34 cellular contexts compared by ENCODE assay signal in the genomic region with DNA sequence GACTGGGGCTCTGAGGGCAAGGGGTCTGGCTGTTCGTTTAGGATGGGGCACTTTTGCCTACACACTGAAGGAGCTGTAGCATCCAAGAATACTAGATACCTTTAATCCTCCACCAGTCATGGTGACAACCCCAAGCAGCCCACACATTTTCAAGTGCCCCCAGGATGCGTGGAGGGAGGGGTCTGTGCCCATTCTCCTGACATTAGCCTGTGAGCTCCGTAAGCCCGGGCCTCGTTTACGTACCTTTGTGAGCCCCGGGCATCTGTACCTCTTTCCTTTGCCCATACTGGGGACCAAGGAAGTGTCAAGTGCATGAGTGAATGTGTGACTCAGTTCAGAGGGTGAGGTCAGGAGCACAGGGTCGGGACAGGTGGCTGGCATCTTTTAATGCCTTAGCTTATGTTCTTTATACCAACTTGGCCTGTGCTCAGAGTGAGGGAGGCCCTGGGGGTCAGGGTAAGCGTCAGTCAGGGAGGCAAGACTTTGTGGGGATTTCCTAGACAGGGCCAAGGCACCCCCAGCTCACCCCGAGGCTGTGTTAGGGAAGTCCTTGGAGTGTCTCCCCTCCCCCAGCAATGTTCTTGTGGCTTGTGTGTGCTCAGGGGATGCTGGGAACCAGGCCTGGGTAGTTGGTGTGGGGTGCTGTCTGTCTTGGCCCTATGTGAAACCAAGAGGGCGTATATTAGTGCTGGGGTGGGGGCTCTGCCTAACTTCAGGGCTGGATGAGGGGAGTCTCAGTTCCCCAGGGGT. TPM values are rescaled to one million over a fixed set of nuclear protein-coding genes. Genes with fewer than 3 reads are reported as not detected.
DNase-seq lines count a peak whose midpoint lies in the region; ATAC-seq, FAIRE-seq and TF ChIP-seq lines count a peak whose summit lies in the region.
"Had no signal": no experiment of that assay in that cellular context is flagged by ENCODE, and none has a peak within 500 bp of the region (broad histone marks: within the 10 kb centered on the region; RNA-seq: fewer than 3 reads in every experiment).

No MANE protein-coding gene starts in this region.

- TF ChIP-seq CTCF in brain (conservative IDR thresholded peaks at IDR 0.05) (no peak), nephron progenitor cell (IDR thresholded peaks at IDR 0.05) (no peak)

- H3K36me3 Mint-ChIP-seq in brain (peaks cover 83% of the 10 kb centered on the region), nephron progenitor cell (ENCODE audit: low read depth) (peaks cover 77% of the 10 kb centered on the region)

- peak; percentile 26 for ATAC-seq in stimulated activated naive CD8-positive, alpha-beta T cell treated with anti-CD3 and anti-CD28 coated beads, Interleukin-15, amount 100 ng/mL, for 72 hours
- ATAC-seq in stimulated activated naive CD8-positive, alpha-beta T cell treated with anti-CD3 and anti-CD28 coated beads, Interleukin-15, Interleukin-2, amounts not matched to agents 100 U/mL and 50 U/mL, for 24 hours = no peak
- ATAC-seq in HG02623 (IDR thresholded peaks at IDR 0.05; ENCODE audit: unreplicated experiment) = no peak
- no peak for ATAC-seq in GM18909 (IDR thresholded peaks at IDR 0.05; ENCODE audit: poor library complexity, unreplicated experiment)
- ATAC-seq: activated CD4-positive, alpha-beta T cell treated with anti-CD3 and anti-CD28 coated beads for 36 hours; left ventricle myocardium superior; naive thymus-derived CD4-positive, alpha-beta T cell had no signal

- H3K4me1 Mint-ChIP-seq in stimulated activated naive CD8-positive, alpha-beta T cell treated with anti-CD3 and anti-CD28 coated beads, Interleukin-15, amount 100 ng/mL, for 72 hours = no peaks in the 10 kb centered on the region
- H3K4me1 Mint-ChIP-seq in brain (peaks cover 58% of the 10 kb centered on the region), nephron progenitor cell (peaks cover 11% of the 10 kb centered on the region)
- H3K4me1 Mint-ChIP-seq: activated CD4-positive, alpha-beta T cell treated with anti-CD3 and anti-CD28 coated beads for 36 hours had no signal

- H3K4me3 Mint-ChIP-seq in stimulated activated naive CD8-positive, alpha-beta T cell treated with anti-CD3 and anti-CD28 coated beads, Interleukin-15, amount 100 ng/mL, for 72 hours = no peak overlapping the region
- no peak overlapping the region for H3K4me3 Mint-ChIP-seq in brain
- H3K4me3 Mint-ChIP-seq in nephron progenitor cell = no peak overlapping the region
- H3K4me3 Mint-ChIP-seq: activated CD4-positive, alpha-beta T cell treated with anti-CD3 and anti-CD28 coated beads for 36 hours; activated naive CD4-positive, alpha-beta T cell treated with anti-CD3 and anti-CD28 coated beads for 36 hours; mesothelial cell of epicardium; naive thymus-derived CD4-positive, alpha-beta T cell had no signal

- no peaks in the 10 kb centered on the region for H3K9me3 Mint-ChIP-seq in stimulated activated naive CD8-positive, alpha-beta T cell treated with anti-CD3 and anti-CD28 coated beads, Interleukin-15, amount 100 ng/mL, for 72 hours
- no peaks in the 10 kb centered on the region for H3K9me3 Mint-ChIP-seq in brain
- no peaks in the 10 kb centered on the region for H3K9me3 Mint-ChIP-seq in nephron progenitor cell
- H3K9me3 Mint-ChIP-seq: activated naive CD4-positive, alpha-beta T cell treated with anti-CD3 and anti-CD28 coated beads for 36 hours; mesothelial cell of epicardium; naive thymus-derived CD4-positive, alpha-beta T cell had no signal

- H3K27ac Mint-ChIP-seq in stimulated activated naive CD8-positive, alpha-beta T cell treated with anti-CD3 and anti-CD28 coated beads, Interleukin-15, amount 100 ng/mL, for 72 hours = no peak overlapping the region
- H3K27ac Mint-ChIP-seq in brain (peak overlapping the region in 4 of 5 experiments; percentile 16 to 96 (median 68)), nephron progenitor cell (peak overlapping the region; percentile 29)
- H3K27ac Mint-ChIP-seq: activated CD4-positive, alpha-beta T cell treated with anti-CD3 and anti-CD28 coated beads for 36 hours; activated naive CD4-positive, alpha-beta T cell treated with anti-CD3 and anti-CD28 coated beads for 36 hours; mesothelial cell of epicardium; naive thymus-derived CD4-positive, alpha-beta T cell had no signal

- no peak for DNase-seq in stimulated activated naive CD8-positive, alpha-beta T cell treated with anti-CD3 and anti-CD28 coated beads, Interleukin-15, amount 100 ng/mL, for 72 hours
- DNase-seq in stimulated activated naive CD8-positive, alpha-beta T cell treated with anti-CD3 and anti-CD28 coated beads, Interleukin-15, Interleukin-2, amounts not matched to agents 100 U/mL and 50 U/mL, for 24 hours = no peak
- DNase-seq in nephron progenitor cell (no peak), GM12891 (ENCODE audit: insufficient read length, low spot score) (no peak)
- DNase-seq in stimulated activated CD4-positive, alpha-beta T cell treated with anti-CD3 and anti-CD28 coated beads, Interleukin-12 subunit alpha, Interleukin-12 subunit beta, amount 100 ng/mL, for 4 hours = no peak
- DNase-seq: ACHN; activated CD4-positive, alpha-beta T cell treated with anti-CD3 and anti-CD28 coated beads for 36 hours; activated naive CD4-positive, alpha-beta T cell treated with anti-CD3 and anti-CD28 coated beads for 36 hours; activated T-cell treated with anti-CD3 and anti-CD28 coated beads, Interleukin-2, amount 50 U/mL, for 1 hour; BE2C; DND-41; effector memory CD4-positive, alpha-beta T cell; esophagus squamous epithelium; foreskin melanocyte; hippocampal formation; Kasumi-1; left ventricle myocardium superior; naive thymus-derived CD4-positive, alpha-beta T cell; NCI-H1436; NCI-H2107; NCI-H446; NCI-H82; occipital lobe; retina; RPMI8226; small intestine; stimulated activated CD4-positive, alpha-beta T cell treated with anti-CD3 and anti-CD28 coated beads, Interleukin-1b, Interleukin-23, amount 100 ng/mL, for 48 hours; stimulated activated CD8-positive, alpha-beta memory T cell treated with anti-CD3 and anti-CD28 coated beads, Interleukin-4, amount 100 ng/mL, for 48 hours; T-helper 2 cell; trophoblast cell had no signal

- no peak for TF ChIP-seq POLR2A in GM12891 (IDR thresholded peaks at IDR 0.05; ENCODE audit: low read depth, low read length)

- no peaks in the 10 kb centered on the region for H3K27me3 Mint-ChIP-seq in stimulated activated naive CD8-positive, alpha-beta T cell treated with anti-CD3 and anti-CD28 coated beads, Interleukin-15, amount 100 ng/mL, for 72 hours
- peaks cover 7% of the 10 kb centered on the region for H3K27me3 Mint-ChIP-seq in brain
- peaks cover 7% of the 10 kb centered on the region for H3K27me3 Mint-ChIP-seq in nephron progenitor cell (ENCODE audit: low read depth, poor library complexity)
- H3K27me3 Mint-ChIP-seq: activated CD4-positive, alpha-beta T cell treated with anti-CD3 and anti-CD28 coated beads for 36 hours; naive thymus-derived CD4-positive, alpha-beta T cell had no signal

- no peak for FAIRE-seq in GM12891 (lab: Jason Lieb, UNC)
- FAIRE-seq: small intestine had no signal

TF ChIP-seq in GM12891, 5 proteins besides CTCF, POLR2A, EP300 and RAD21:
- TF ChIP-seq PAX5 (IDR thresholded peaks at IDR 0.05; ENCODE audit: insufficient read depth, low read length, severe bottlenecking) (no peak), TAF1 (IDR thresholded peaks at IDR 0.05; ENCODE audit: low read depth, low read length) (no peak), POLR2AphosphoS5 (IDR thresholded peaks at IDR 0.05; ENCODE audit: low read depth, low read length) (no peak), POU2F2 (IDR thresholded peaks at IDR 0.05; ENCODE audit: low read depth, low read length) (no peak), SPI1 (IDR thresholded peaks at IDR 0.05; ENCODE audit: low read depth, low read length) (no peak)

RNA-seq across cellular contexts. Expression of gene VEGFA, which starts 12.9 kb away (rescaled TPM):
- 99.2 TPM for polyA plus RNA-seq in brain (ENCODE audit: insufficient read depth, low read depth, low replicate concordance)
- polyA plus RNA-seq in GM12891 (2012; ENCODE audit: low read depth, missing spikeins) = 29.7 TPM

Comparison
In these comparisons a context has a peak if more than half of its experiments do, and no peak if none do; other contexts are left out.
1. H3K27ac Mint-ChIP-seq: peak in brain (4 of 5) and nephron progenitor cell (single experiment); none in stimulated activated naive CD8-positive, alpha-beta T cell treated with anti-CD3 and anti-CD28 coated beads, Interleukin-15, amount 100 ng/mL, for 72 hours (0 of 2).